In genomic region chr20:33172781-33173180, GRCh38 we compare ENCODE assay signal across 29 cellular contexts. TPM values are rescaled to one million over a fixed set of nuclear protein-coding genes. Genes with fewer than 3 reads are reported as not detected.
DNase-seq lines count a peak whose midpoint lies in the region; TF ChIP-seq lines count a peak whose summit lies in the region.
"Had no signal": no experiment of that assay in that cellular context is flagged by ENCODE, and none has a peak within 500 bp of the region (broad histone marks: within the 10 kb centered on the region; RNA-seq: fewer than 3 reads in every experiment).

No MANE protein-coding gene starts in this region.

- in situ Hi-C loops in GM13976 (cut with MboI; ENCODE audit: low sequenced_read_pairs, unreplicated experiment): no loop called here

- H3K27me3 Mint-ChIP-seq in nephron progenitor cell (ENCODE audit: low read depth, poor library complexity): peaks cover 8% of the 10 kb centered on the region
- peaks cover 9% of the 10 kb centered on the region for H3K27me3 Mint-ChIP-seq in chondrocyte (ENCODE audit: low read depth)
- H3K27me3 Mint-ChIP-seq: activated CD4-positive, alpha-beta T cell treated with anti-CD3 and anti-CD28 coated beads, Interleukin-2, amount 10 ng/mL, durations not matched to agents 24 days and 14 days; stimulated activated naive CD8-positive, alpha-beta T cell treated with anti-CD3 and anti-CD28 coated beads, Interleukin-15, Interleukin-2, amounts not matched to agents 100 ng/mL and 50 ng/mL, for 24 hours had no signal

- H3K4me3 Mint-ChIP-seq in nephron progenitor cell (no peak overlapping the region), chondrocyte (ENCODE audit: unreplicated experiment) (no peak overlapping the region)
- H3K4me3 Mint-ChIP-seq: activated CD4-positive, alpha-beta T cell treated with anti-CD3 and anti-CD28 coated beads, Interleukin-2, amount 10 ng/mL, durations not matched to agents 24 days and 14 days; activated T-cell treated with anti-CD3 and anti-CD28 coated beads, Interleukin-2, amount 50 U/mL, for 24 hours; CD8-positive, alpha-beta memory T cell; natural killer cell; stimulated activated naive CD8-positive, alpha-beta T cell treated with anti-CD3 and anti-CD28 coated beads, Interleukin-15, Interleukin-2, amounts not matched to agents 100 ng/mL and 50 ng/mL, for 24 hours had no signal

- TF ChIP-seq CTCF in cardiac fibroblast (IDR thresholded peaks at IDR 0.05; ENCODE audit: low read depth, low read length) (no peak), nephron progenitor cell (IDR thresholded peaks at IDR 0.05) (no peak), GM13976 (IDR thresholded peaks at IDR 0.05; ENCODE audit: borderline replicate concordance, control extremely low read depth, extremely low read depth, insufficient read depth, missing control alignments) (no peak), chondrocyte (IDR thresholded peaks at IDR 0.05) (no peak)

- H3K27ac Mint-ChIP-seq in nephron progenitor cell: no peak overlapping the region
- no peak overlapping the region for H3K27ac Mint-ChIP-seq in chondrocyte (ENCODE audit: unreplicated experiment)
- H3K27ac Mint-ChIP-seq: activated CD4-positive, alpha-beta T cell treated with anti-CD3 and anti-CD28 coated beads, Interleukin-2, amount 10 ng/mL, durations not matched to agents 24 days and 14 days; activated T-cell treated with anti-CD3 and anti-CD28 coated beads, Interleukin-2, amount 50 U/mL, for 24 hours; CD8-positive, alpha-beta memory T cell; natural killer cell; stimulated activated naive CD8-positive, alpha-beta T cell treated with anti-CD3 and anti-CD28 coated beads, Interleukin-15, Interleukin-2, amounts not matched to agents 100 ng/mL and 50 ng/mL, for 24 hours had no signal

- peaks cover 30% of the 10 kb centered on the region for H3K9me3 Mint-ChIP-seq in nephron progenitor cell
- H3K9me3 Mint-ChIP-seq in chondrocyte (ENCODE audit: low read depth): peaks cover 30% of the 10 kb centered on the region

- no peak overlapping the region for H3K4me3 ChIP-seq in cardiac fibroblast (replicated peaks in 1 of 2; ENCODE audit: low read depth in 2 of 2, low read length in 2 of 2)
- H3K4me3 ChIP-seq: skin epidermis had no signal

- H3K4me1 Mint-ChIP-seq in nephron progenitor cell (no peaks in the 10 kb centered on the region), chondrocyte (ENCODE audit: low read depth) (no peaks in the 10 kb centered on the region)
- H3K4me1 Mint-ChIP-seq: activated CD4-positive, alpha-beta T cell treated with anti-CD3 and anti-CD28 coated beads, Interleukin-2, amount 10 ng/mL, durations not matched to agents 24 days and 14 days; CD8-positive, alpha-beta memory T cell; natural killer cell had no signal

- DNase-seq in NCI-H82 (lab: John Stamatoyannopoulos, UW) (peak; percentile 38), NCI-H82 treated with DMSO at 0.1 percent for 48 hours (lab: John Stamatoyannopoulos, UW; ENCODE audit: unreplicated experiment) (no peak), NCI-H2196 (lab: John Stamatoyannopoulos, UW; ENCODE audit: unreplicated experiment) (peak; percentile 50), cardiac fibroblast (ENCODE audit: low read depth in 2 of 2) (peak; percentile 1 to 34), nephron progenitor cell (no peak), NCI-H510A (lab: John Stamatoyannopoulos, UW) (no peak), GM13976 (ENCODE audit: low spot score) (no peak), chondrocyte (ENCODE audit: low spot score) (no peak)
- DNase-seq: ACHN; activated CD4-positive, alpha-beta T cell treated with anti-CD3 and anti-CD28 coated beads, Interleukin-2, amount 10 ng/mL, durations not matched to agents 24 days and 14 days; activated gamma-delta T cell treated with Interleukin-2 at 50 U/mL for 16 hours; activated T-cell treated with anti-CD3 and anti-CD28 coated beads, Interleukin-2, amount 50 U/mL, for 24 hours; BE2C; CD8-positive, alpha-beta memory T cell; DMS153; H7; natural killer cell; NCI-H1048; Right ventricle myocardium superior had no signal

- H3K36me3 Mint-ChIP-seq in nephron progenitor cell (ENCODE audit: low read depth) (no peaks in the 10 kb centered on the region), chondrocyte (ENCODE audit: low read depth) (no peaks in the 10 kb centered on the region)

RNA-seq across cellular contexts. Expression of gene BPIFA2, which starts 4.8 kb away (rescaled TPM):
- not detected in 3 replicates for total RNA-seq in chondrocyte
- total RNA-seq: activated CD4-positive, alpha-beta T cell treated with anti-CD3 and anti-CD28 coated beads, Interleukin-2, amount 10 ng/mL, durations not matched to agents 24 days and 14 days; CD8-positive, alpha-beta memory T cell; endothelial cell of umbilical vein; G401; glomerular endothelial cell; H7; lower leg skin; mononuclear cell; natural killer cell; osteoblast; renal cortical epithelial cell; Right ventricle myocardium superior; T-helper 2 cell treated with Interferon-gamma antibody and Interleukin-4, amounts not matched to agents 100 ng/mL and 5 ng/mL, for 36 hours had no signal

RNA-seq across cellular contexts. Expression of gene BPIFA3, which starts 44.4 kb away (rescaled TPM):
- total RNA-seq in chondrocyte: not detected in 3 replicates
- total RNA-seq: activated CD4-positive, alpha-beta T cell treated with anti-CD3 and anti-CD28 coated beads, Interleukin-2, amount 10 ng/mL, durations not matched to agents 24 days and 14 days; CD8-positive, alpha-beta memory T cell; endothelial cell of umbilical vein; G401; glomerular endothelial cell; H7; lower leg skin; mononuclear cell; natural killer cell; osteoblast; renal cortical epithelial cell; Right ventricle myocardium superior; T-helper 2 cell treated with Interferon-gamma antibody and Interleukin-4, amounts not matched to agents 100 ng/mL and 5 ng/mL, for 36 hours had no signal

Comparison
In these comparisons a context has a peak if more than half of its experiments do, and no peak if none do; other contexts are left out.
1. DNase-seq: peak in NCI-H82 (single experiment), NCI-H2196 (single experiment) and cardiac fibroblast (2 of 2); none in NCI-H82 treated with DMSO at 0.1 percent for 48 hours (single experiment), nephron progenitor cell (single experiment), NCI-H510A (single experiment), GM13976 (single experiment) and chondrocyte (single experiment).